ENCODE assay signal across 35 cellular contexts in the genomic region with DNA sequence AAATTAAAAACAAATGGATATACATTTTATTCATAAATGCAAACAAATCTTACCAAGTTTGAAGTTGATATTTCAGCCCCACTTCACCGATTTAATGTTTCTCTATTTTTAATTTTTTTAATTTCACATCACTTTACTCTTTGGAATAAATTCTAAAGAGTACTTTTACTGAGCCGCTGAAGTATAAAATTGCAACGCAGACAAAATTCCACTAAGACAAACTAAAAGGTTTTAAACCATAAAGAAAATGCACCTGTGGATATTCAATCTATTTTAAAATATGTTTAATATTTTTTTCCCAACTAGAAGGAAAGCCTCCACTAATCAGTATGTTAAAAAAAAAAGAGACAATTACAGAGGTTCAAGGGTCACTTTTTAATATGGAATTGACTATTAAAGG.
"Had no signal": no experiment of that assay in that cellular context is flagged by ENCODE, and none has a peak within 500 bp of the region (broad histone marks: within the 10 kb centered on the region; RNA-seq: fewer than 3 reads in every experiment).

No MANE protein-coding gene starts in this region.

- H3K36me3 ChIP-seq: MG63 had no signal

- H3K27me3 ChIP-seq: MG63 had no signal

- DNase-seq: Karpas-422, Kasumi-1, MG63, MM.1S, MV-4-11, NCI-H1048, NCI-H1092, NCI-H1092 treated with DMSO at 0.1 percent for 48 hours, NCI-H1105, NCI-H1105 treated with DMSO at 0.1 percent for 48 hours, NCI-H1417, NCI-H1417 treated with DMSO at 0.1 percent for 48 hours, NCI-H1436, NCI-H1436 treated with DMSO at 0.1 percent for 48 hours, NCI-H146, NCI-H1694, NCI-H1694 treated with DMSO at 0.1 percent for 48 hours, NCI-H187, NCI-H187 treated with DMSO at 0.1 percent for 48 hours, NCI-H1930, NCI-H2029, NCI-H2029 treated with DMSO at 0.1 percent for 48 hours, NCI-H2081, NCI-H2081 treated with DMSO at 0.1 percent for 48 hours, NCI-H2107, NCI-H2171, NCI-H2171 treated with DMSO at 0.1 percent for 48 hours, NCI-H2227 treated with DMSO at 0.1 percent for 48 hours, NCI-H226, NCI-H345, NCI-H446, NCI-H446 treated with DMSO at 0.1 percent for 48 hours, NCI-H510A, NCI-H510A treated with DMSO at 0.1 percent for 48 hours, NCI-H524 had no signal

- H3K9me3 ChIP-seq: MG63 had no signal

- H3K4me3 ChIP-seq: MG63 had no signal
